In genomic region chr17:38454528-38454927, GRCh38 we compare ENCODE assay signal across 1 cellular context.
TF ChIP-seq lines count a peak whose summit lies in the region.

No MANE protein-coding gene starts in this region.

TF ChIP-seq in IMR-90, 13 proteins besides CTCF, POLR2A, EP300 and RAD21 (continued from another document):
- TF ChIP-seq USF2 (IDR thresholded peaks at IDR 0.05; ENCODE audit: low read depth, low read length) (peak; percentile 56), CHD1 (IDR thresholded peaks at IDR 0.05; ENCODE audit: low read depth, low read length) (no peak)
